ENCODE assay signal across 14 cellular contexts in the genomic region with DNA sequence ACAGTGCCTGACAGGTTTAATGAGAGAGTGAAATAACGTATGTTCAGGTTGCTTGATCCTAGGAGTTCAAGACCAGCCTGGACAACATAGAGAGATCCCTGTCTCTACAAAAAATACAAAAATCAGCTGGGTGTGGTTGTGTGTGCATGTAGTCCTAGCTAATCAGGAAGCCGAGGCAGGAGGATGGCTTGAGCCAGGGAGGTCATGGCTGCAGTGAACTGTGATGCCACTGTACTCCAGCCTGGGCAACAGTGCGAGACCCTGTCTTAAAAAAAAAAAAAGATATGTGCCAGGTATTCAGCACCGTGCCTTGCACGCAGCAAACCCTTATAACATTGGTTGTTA. TPM values are rescaled to one million over a fixed set of nuclear protein-coding genes. Genes with fewer than 3 reads are reported as not detected.
DNase-seq lines count a peak whose midpoint lies in the region; ATAC-seq and TF ChIP-seq lines count a peak whose summit lies in the region.
"Had no signal": no experiment of that assay in that cellular context is flagged by ENCODE, and none has a peak within 500 bp of the region (broad histone marks: within the 10 kb centered on the region; RNA-seq: fewer than 3 reads in every experiment).

No MANE protein-coding gene starts in this region.

- H3K36me3 Mint-ChIP-seq in Caco-2 (ENCODE audit: insufficient read depth, unreplicated experiment) = peaks cover 5% of the 10 kb centered on the region
- H3K36me3 Mint-ChIP-seq: activated naive CD8-positive, alpha-beta T cell treated with anti-CD3 and anti-CD28 coated beads for 36 hours had no signal

- peak overlapping the region; percentile 97 for H3K27ac Mint-ChIP-seq in Caco-2 (ENCODE audit: unreplicated experiment)
- H3K27ac Mint-ChIP-seq: activated naive CD8-positive, alpha-beta T cell treated with anti-CD3 and anti-CD28 coated beads for 36 hours had no signal

- H3K36me3 ChIP-seq in Caco-2 (ENCODE audit: control insufficient read depth, insufficient read depth, low read length) (no peaks in the 10 kb centered on the region), OCI-LY3 (replicated peaks; ENCODE audit: low read depth, low read length) (no peaks in the 10 kb centered on the region)

- 84% methylated on average over 5 of the region's 5 CpGs for WGBS in right cardiac atrium

- H3K4me2 ChIP-seq in OCI-LY3 (ENCODE audit: low read length) = peak overlapping the region; percentile 88; the same call in 1 of the 2 replicates

- H3K4me1 Mint-ChIP-seq in Caco-2 (ENCODE audit: low read depth, unreplicated experiment) = peaks cover 22% of the 10 kb centered on the region

- H3K27ac ChIP-seq in OCI-LY3 (ENCODE audit: low read length) = no peak overlapping the region
- peak overlapping the region; percentile 59 for H3K27ac ChIP-seq in right cardiac atrium (ENCODE audit: low read length)

- no peaks in the 10 kb centered on the region for H3K27me3 Mint-ChIP-seq in Caco-2 (ENCODE audit: insufficient read depth, unreplicated experiment)

- DNase-seq in Caco-2 = no peak
- no peak for DNase-seq in right cardiac atrium
- DNase-seq in sciatic nerve (ENCODE audit: low spot score) = peak; percentile 18
- DNase-seq in NCI-H510A (lab: John Stamatoyannopoulos, UW) = no peak
- no peak for DNase-seq in OCI-M2 (lab: John Stamatoyannopoulos, UW; ENCODE audit: unreplicated experiment)
- DNase-seq in RKO (ENCODE audit: low spot score) = no peak
- DNase-seq: activated naive CD8-positive, alpha-beta T cell treated with anti-CD3 and anti-CD28 coated beads for 36 hours; NCI-H1694 treated with DMSO at 0.1 percent for 48 hours; NCI-H524 treated with DMSO at 0.1 percent for 48 hours; posterior cingulate gyrus; SIG-M5; stimulated activated CD4-positive, alpha-beta T cell treated with anti-CD3 and anti-CD28 coated beads, Interleukin-2, amount 100 ng/mL, for 24 hours had no signal

- CTCF ChIA-PET in Caco-2 (lab: Charles Lee) = no interaction called here

- H2AFZ ChIP-seq in OCI-LY3 (ENCODE audit: low read depth, low read length) = no peak overlapping the region

- no peak overlapping the region for H3K4me3 ChIP-seq in Caco-2 (ENCODE audit: low read depth, low read length)
- H3K4me3 ChIP-seq in OCI-LY3 (ENCODE audit: low read length) = no peak overlapping the region
- no peak overlapping the region for H3K4me3 ChIP-seq in right cardiac atrium (ENCODE audit: low read length)

- no peak for ATAC-seq in right cardiac atrium
- no peak for ATAC-seq in sciatic nerve
- no peak for ATAC-seq in GM21723 (IDR thresholded peaks at IDR 0.05; ENCODE audit: unreplicated experiment)

- H3K9me3 ChIP-seq in Caco-2 (no peaks in the 10 kb centered on the region), OCI-LY3 (ENCODE audit: insufficient read depth, low read length) (no peaks in the 10 kb centered on the region), right cardiac atrium (ENCODE audit: control insufficient read depth, low read length) (no peaks in the 10 kb centered on the region)

- H3K79me2 ChIP-seq in OCI-LY3 (ENCODE audit: low read length) = no peaks in the 10 kb centered on the region

- TF ChIP-seq CTCF in Caco-2 (IDR thresholded peaks at IDR 0.05; ENCODE audit: insufficient read depth in 1 of 2, low read depth in 1 of 2, low read length in 1 of 2, severe bottlenecking in 1 of 2, unreplicated experiment in 1 of 2) = no peak
- no peak for TF ChIP-seq CTCF in OCI-LY3 (IDR thresholded peaks at IDR 0.05; ENCODE audit: low read depth, low read length)

- POLR2A ChIA-PET in Caco-2 (lab: Charles Lee) = no interaction called here

- no peaks in the 10 kb centered on the region for H3K9me3 Mint-ChIP-seq in Caco-2 (ENCODE audit: unreplicated experiment)
- H3K9me3 Mint-ChIP-seq: activated naive CD8-positive, alpha-beta T cell treated with anti-CD3 and anti-CD28 coated beads for 36 hours had no signal

- no peaks in the 10 kb centered on the region for H3K27me3 ChIP-seq in Caco-2 (replicated peaks; ENCODE audit: control insufficient read depth, insufficient read depth, low read length)
- no peaks in the 10 kb centered on the region for H3K27me3 ChIP-seq in OCI-LY3 (ENCODE audit: low read depth, low read length)
- H3K27me3 ChIP-seq in right cardiac atrium (ENCODE audit: control insufficient read depth, insufficient read depth) = no peaks in the 10 kb centered on the region

- no peaks in the 10 kb centered on the region for H4K20me1 ChIP-seq in OCI-LY3 (ENCODE audit: insufficient read depth, low read length)

- H3K4me3 Mint-ChIP-seq in Caco-2 (ENCODE audit: unreplicated experiment) = no peak overlapping the region
- H3K4me3 Mint-ChIP-seq: activated naive CD8-positive, alpha-beta T cell treated with anti-CD3 and anti-CD28 coated beads for 36 hours had no signal

- intact Hi-C loops in Caco-2 (cut with micrococcal nuclease; ENCODE audit: unreplicated experiment) = no loop called here
- intact Hi-C loops in right cardiac atrium (cut with DNase I) = loop anchor here in 1 of 4 donors (10.0 kb wide), 1 partner anchor 181 kb away; no protein-coding TSS in a partner anchor
- intact Hi-C loops in sciatic nerve (cut with DNase I) = no loop called here

- BruUV-seq in Caco-2 (replicated peaks; lab: Mats Ljungman, UMichigan) = no TSS peak

- H3K4me1 ChIP-seq in Caco-2 = peaks cover 28% of the 10 kb centered on the region
- H3K4me1 ChIP-seq in OCI-LY3 (ENCODE audit: low read length) = peaks cover 38% of the 10 kb centered on the region
- H3K4me1 ChIP-seq in right cardiac atrium (ENCODE audit: control insufficient read depth, insufficient read depth, low read length) = peaks cover 2% of the 10 kb centered on the region

- H3K9ac ChIP-seq in OCI-LY3 (ENCODE audit: low read length) = no peak overlapping the region

RNA-seq across cellular contexts. Expression of gene SPRY4, which starts 38.8 kb away (rescaled TPM):
- total RNA-seq in Caco-2 (2022) = 7.7 and 8.3 TPM in 2 replicates
- 10 to 100 TPM in 2 of 4 donors, 1 to 10 TPM in 2; 8.3 to 18.3 (median 11.7) TPM for total RNA-seq in right cardiac atrium
- 8.1 TPM for polyA plus RNA-seq in right cardiac atrium
- total RNA-seq in sciatic nerve = 59.3 TPM
